ENCODE assay signal across 1 cellular context in the genomic region with DNA sequence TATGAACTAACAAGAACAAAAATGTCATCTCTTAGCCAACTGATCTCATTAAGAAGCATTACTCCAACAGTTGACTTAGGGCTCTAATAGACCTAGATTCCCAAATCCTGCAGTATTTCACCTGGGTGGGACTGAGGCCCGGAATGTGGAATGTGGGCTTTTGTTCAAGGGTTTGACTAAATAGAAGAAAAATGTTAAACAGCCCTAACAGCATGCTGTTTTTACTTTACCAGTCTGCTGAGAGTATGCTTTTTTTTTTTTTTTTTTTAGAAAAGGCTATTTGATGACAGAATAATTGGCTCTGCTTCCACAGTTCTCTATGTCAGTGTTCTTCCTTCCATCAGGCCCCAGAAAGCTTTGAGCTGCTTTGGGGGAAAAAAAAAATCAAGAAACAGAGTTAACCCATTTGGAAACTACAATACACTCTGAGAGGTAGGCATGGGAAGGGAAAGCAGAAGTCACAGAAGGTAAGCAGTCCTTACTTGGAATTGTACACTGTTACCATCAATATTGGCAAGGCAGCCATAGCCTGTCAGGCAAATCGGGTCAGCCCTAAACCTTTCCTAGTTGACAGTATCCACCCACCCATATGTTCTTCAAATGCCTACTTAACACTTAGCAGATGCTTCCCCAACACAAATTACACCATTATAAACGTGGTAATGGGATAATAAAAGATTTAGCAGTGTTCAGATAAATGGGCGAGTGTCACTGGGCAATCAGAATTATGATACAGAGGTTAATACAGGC.
TF ChIP-seq lines count a peak whose summit lies in the region.

No MANE protein-coding gene starts in this region.

TF ChIP-seq in WTC11, 78 proteins besides CTCF, POLR2A, EP300 and RAD21 (continued from another document):
- TF ChIP-seq, protein P1, sequence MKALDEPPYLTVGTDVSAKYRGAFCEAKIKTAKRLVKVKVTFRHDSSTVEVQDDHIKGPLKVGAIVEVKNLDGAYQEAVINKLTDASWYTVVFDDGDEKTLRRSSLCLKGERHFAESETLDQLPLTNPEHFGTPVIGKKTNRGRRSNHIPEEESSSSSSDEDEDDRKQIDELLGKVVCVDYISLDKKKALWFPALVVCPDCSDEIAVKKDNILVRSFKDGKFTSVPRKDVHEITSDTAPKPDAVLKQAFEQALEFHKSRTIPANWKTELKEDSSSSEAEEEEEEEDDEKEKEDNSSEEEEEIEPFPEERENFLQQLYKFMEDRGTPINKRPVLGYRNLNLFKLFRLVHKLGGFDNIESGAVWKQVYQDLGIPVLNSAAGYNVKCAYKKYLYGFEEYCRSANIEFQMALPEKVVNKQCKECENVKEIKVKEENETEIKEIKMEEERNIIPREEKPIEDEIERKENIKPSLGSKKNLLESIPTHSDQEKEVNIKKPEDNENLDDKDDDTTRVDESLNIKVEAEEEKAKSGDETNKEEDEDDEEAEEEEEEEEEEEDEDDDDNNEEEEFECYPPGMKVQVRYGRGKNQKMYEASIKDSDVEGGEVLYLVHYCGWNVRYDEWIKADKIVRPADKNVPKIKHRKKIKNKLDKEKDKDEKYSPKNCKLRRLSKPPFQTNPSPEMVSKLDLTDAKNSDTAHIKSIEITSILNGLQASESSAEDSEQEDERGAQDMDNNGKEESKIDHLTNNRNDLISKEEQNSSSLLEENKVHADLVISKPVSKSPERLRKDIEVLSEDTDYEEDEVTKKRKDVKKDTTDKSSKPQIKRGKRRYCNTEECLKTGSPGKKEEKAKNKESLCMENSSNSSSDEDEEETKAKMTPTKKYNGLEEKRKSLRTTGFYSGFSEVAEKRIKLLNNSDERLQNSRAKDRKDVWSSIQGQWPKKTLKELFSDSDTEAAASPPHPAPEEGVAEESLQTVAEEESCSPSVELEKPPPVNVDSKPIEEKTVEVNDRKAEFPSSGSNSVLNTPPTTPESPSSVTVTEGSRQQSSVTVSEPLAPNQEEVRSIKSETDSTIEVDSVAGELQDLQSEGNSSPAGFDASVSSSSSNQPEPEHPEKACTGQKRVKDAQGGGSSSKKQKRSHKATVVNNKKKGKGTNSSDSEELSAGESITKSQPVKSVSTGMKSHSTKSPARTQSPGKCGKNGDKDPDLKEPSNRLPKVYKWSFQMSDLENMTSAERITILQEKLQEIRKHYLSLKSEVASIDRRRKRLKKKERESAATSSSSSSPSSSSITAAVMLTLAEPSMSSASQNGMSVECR (CRISPR knock-in tag; IDR thresholded peaks at IDR 0.05; ENCODE audit: borderline replicate concordance), result no peak
- TF ChIP-seq ZMAT4 (CRISPR knock-in tag; IDR thresholded peaks at IDR 0.05) (no peak), GABPB1 (CRISPR knock-in tag; IDR thresholded peaks at IDR 0.05) (no peak), NR2C2 (CRISPR knock-in tag; IDR thresholded peaks at IDR 0.05) (no peak), FOXP4 (CRISPR knock-in tag; IDR thresholded peaks at IDR 0.05) (no peak), ZNF423 (CRISPR knock-in tag; IDR thresholded peaks at IDR 0.05) (no peak), JAZF1 (CRISPR knock-in tag; IDR thresholded peaks at IDR 0.05) (no peak), ZNF416 (CRISPR knock-in tag; IDR thresholded peaks at IDR 0.05) (no peak)
